In genomic region chr6:138959521-138959920, GRCh38 we compare ENCODE assay signal across 21 cellular contexts.
"Had no signal": no experiment of that assay in that cellular context is flagged by ENCODE, and none has a peak within 500 bp of the region (broad histone marks: within the 10 kb centered on the region; RNA-seq: fewer than 3 reads in every experiment).

No MANE protein-coding gene starts in this region.

- H3K4me2 ChIP-seq: neural progenitor cell had no signal

- H3K36me3 ChIP-seq: gastrocnemius medialis, left lung, lower lobe of right lung, ovary, right lobe of liver, spleen, tibial nerve had no signal

- H3K27me3 Mint-ChIP-seq: natural killer cell treated with Interleukin-12 subunit alpha and Interleukin-12 subunit beta and Interleukin-15 and Interleukin-18, amount 100 ng/mL, for 72 hours; stimulated activated naive B cell treated with anti-CD40 and anti-IgM and Interleukin-4, amounts not matched to agents 10 μg/mL and 1 μg/mL and 100 μg/mL, for 72 hours; stimulated activated naive CD8-positive, alpha-beta T cell treated with anti-CD3 and anti-CD28 coated beads, Interleukin-15, amount 100 ng/mL, for 72 hours had no signal

- H3K9me3 ChIP-seq: gastrocnemius medialis, left lung, lower lobe of right lung, ovary, right lobe of liver, spleen, testis, tibial nerve had no signal

- H3K4me3 ChIP-seq: gastrocnemius medialis, left lung, lower lobe of right lung, neural progenitor cell, ovary, right lobe of liver, spleen, testis, tibial nerve had no signal

- H3K4me3 Mint-ChIP-seq: natural killer cell treated with Interleukin-12 subunit alpha and Interleukin-12 subunit beta and Interleukin-15 and Interleukin-18, amount 100 ng/mL, for 72 hours; neural progenitor cell; stimulated activated naive B cell treated with anti-CD40 and anti-IgM and Interleukin-4, amounts not matched to agents 10 μg/mL and 1 μg/mL and 100 μg/mL, for 72 hours; stimulated activated naive CD8-positive, alpha-beta T cell treated with anti-CD3 and anti-CD28 coated beads, Interleukin-15, amount 100 ng/mL, for 72 hours had no signal

- H3K27ac Mint-ChIP-seq: stimulated activated naive B cell treated with anti-CD40 and anti-IgM and Interleukin-4, amounts not matched to agents 10 μg/mL and 1 μg/mL and 100 μg/mL, for 72 hours; stimulated activated naive CD8-positive, alpha-beta T cell treated with anti-CD3 and anti-CD28 coated beads, Interleukin-15, amount 100 ng/mL, for 72 hours had no signal

- H3K9me3 Mint-ChIP-seq: natural killer cell treated with Interleukin-12 subunit alpha and Interleukin-12 subunit beta and Interleukin-15 and Interleukin-18, amount 100 ng/mL, for 72 hours; neural progenitor cell; stimulated activated naive B cell treated with anti-CD40 and anti-IgM and Interleukin-4, amounts not matched to agents 10 μg/mL and 1 μg/mL and 100 μg/mL, for 72 hours; stimulated activated naive CD8-positive, alpha-beta T cell treated with anti-CD3 and anti-CD28 coated beads, Interleukin-15, amount 100 ng/mL, for 72 hours had no signal

- H3K27me3 ChIP-seq: gastrocnemius medialis, left lung, neural progenitor cell, ovary, right lobe of liver, spleen, testis, tibial nerve had no signal

- ATAC-seq: gastrocnemius medialis; left lung; lower lobe of right lung; natural killer cell treated with Interleukin-12 subunit alpha and Interleukin-12 subunit beta and Interleukin-15 and Interleukin-18, amount 100 ng/mL, for 72 hours; right lobe of liver; stimulated activated naive B cell treated with anti-CD40 and anti-IgM and Interleukin-4, amounts not matched to agents 10 μg/mL and 1 μg/mL and 100 μg/mL, for 72 hours; stimulated activated naive CD8-positive, alpha-beta T cell treated with anti-CD3 and anti-CD28 coated beads, Interleukin-15, amount 100 ng/mL, for 72 hours had no signal

- H3K9ac ChIP-seq: neural progenitor cell had no signal

- DNase-seq: effector memory CD4-positive, alpha-beta T cell; gastrocnemius medialis; islet precursor cell; left lung; lower lobe of right lung; mesenchymal stem cell; midbrain; nucleus accumbens; ovary; right lobe of liver; spleen; stimulated activated CD4-positive, alpha-beta T cell treated with anti-CD3 and anti-CD28 coated beads, Interleukin-15, amount 100 ng/mL, for 24 hours; stimulated activated CD4-positive, alpha-beta T cell treated with anti-CD3 and anti-CD28 coated beads, Interleukin-1b, Interleukin-23, amount 100 ng/mL, for 48 hours; stimulated activated CD4-positive, alpha-beta T cell treated with anti-CD3 and anti-CD28 coated beads, Interleukin-4, amount 100 ng/mL, for 4 hours; stimulated activated naive B cell treated with anti-CD40 and anti-IgM and Interleukin-4, amounts not matched to agents 10 μg/mL and 1 μg/mL and 100 μg/mL, for 72 hours; stimulated activated naive CD8-positive, alpha-beta T cell treated with anti-CD3 and anti-CD28 coated beads, Interleukin-15, amount 100 ng/mL, for 72 hours; testis had no signal

- H3K4me1 Mint-ChIP-seq: neural progenitor cell had no signal

- H3K36me3 Mint-ChIP-seq: natural killer cell treated with Interleukin-12 subunit alpha and Interleukin-12 subunit beta and Interleukin-15 and Interleukin-18, amount 100 ng/mL, for 72 hours had no signal

- H3K27ac ChIP-seq: epithelial cell of prostate, gastrocnemius medialis, left lung, lower lobe of right lung, neural progenitor cell, ovary, testis had no signal

- H2AFZ ChIP-seq: neural progenitor cell had no signal
